ENCODE assay signal across 8 cellular contexts in the genomic region with DNA sequence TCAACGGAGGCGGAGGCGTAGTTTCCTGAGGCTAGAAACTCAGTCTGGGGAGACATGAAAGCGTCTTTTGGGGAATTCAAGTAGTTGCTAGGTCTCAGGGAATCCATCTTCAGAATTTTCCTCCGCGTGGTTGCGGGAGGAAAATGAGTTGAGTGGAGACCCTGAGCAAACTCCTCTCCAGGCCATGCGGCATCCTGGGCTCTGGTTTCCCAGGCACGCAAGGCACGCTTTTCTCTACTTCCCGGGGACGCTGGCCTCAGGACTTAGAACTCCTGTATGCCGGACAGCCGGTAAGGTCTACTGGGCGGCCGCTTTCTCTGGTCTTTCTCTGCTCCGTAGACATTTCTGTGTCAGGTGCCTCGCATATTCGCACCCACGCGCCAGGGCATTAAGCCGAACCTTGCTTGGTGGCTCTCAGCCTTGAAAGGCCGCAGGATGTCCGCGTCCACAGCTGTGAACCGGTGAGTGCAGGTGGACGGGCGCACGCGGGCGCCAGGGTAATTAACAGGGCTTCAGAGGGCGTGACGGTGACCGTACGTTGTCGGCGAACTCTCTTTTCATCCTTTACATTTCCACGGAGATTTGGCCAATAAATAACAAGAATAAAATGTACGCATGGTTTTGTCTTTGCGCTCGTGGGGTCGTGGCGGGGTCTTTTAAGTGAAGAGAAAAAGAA. TPM values are rescaled to one million over a fixed set of nuclear protein-coding genes. Genes with fewer than 3 reads are reported as not detected.
DNase-seq lines count a peak whose midpoint lies in the region; ATAC-seq, FAIRE-seq and TF ChIP-seq lines count a peak whose summit lies in the region.

No MANE protein-coding gene starts in this region.

- FAIRE-seq in H54 (lab: Jason Lieb, UNC) = no peak

- H2AFZ ChIP-seq in HCT116 (ENCODE audit: low read depth, low read length, poor library complexity, severe bottlenecking) = peak overlapping the region; percentile 19

- no peaks in the 10 kb centered on the region for H3K79me2 ChIP-seq in HCT116 (ENCODE audit: insufficient read depth, low read length)

- peak overlapping the region; percentile 79 for H3K4me3 Mint-ChIP-seq in activated B cell treated with CpG ODN at 0.5 μM for 24 hours

- no TSS peak for BruUV-seq in HCT116 (replicated peaks; lab: Mats Ljungman, UMichigan)

- H3K4me1 ChIP-seq in HCT116 (ENCODE audit: control insufficient read depth in 1 of 2, insufficient read depth in 2 of 2, low read length in 2 of 2) (peaks cover 22 to 42% of the 10 kb centered on the region in 2 experiments), skeletal muscle tissue (ENCODE audit: control insufficient read depth in 3 of 3, insufficient read depth in 3 of 3, low read length in 3 of 3) (peaks cover 6 to 13% (median 10%) of the 10 kb centered on the region in 3 donors)

- no peaks in the 10 kb centered on the region for H3K36me3 Mint-ChIP-seq in activated B cell treated with CpG ODN at 0.5 μM for 24 hours (ENCODE audit: low read depth)

- ATAC-seq in HCT116 (no peak), activated B cell treated with CpG ODN at 0.5 μM for 24 hours (ENCODE audit: low read depth) (peak; percentile 16), left ventricle myocardium superior (peak; percentile 21)

- H3K9me3 ChIP-seq in HCT116 (ENCODE audit: control insufficient read depth in 1 of 2, insufficient read depth in 1 of 2, low read depth in 1 of 2, low read length in 2 of 2) (no peaks in the 10 kb centered on the region), skeletal muscle tissue (ENCODE audit: control insufficient read depth in 3 of 3, low read length in 3 of 3) (no peaks in the 10 kb centered on the region)

- no peak for TF ChIP-seq CTCF in HCT116 (IDR thresholded peaks at IDR 0.05 in 2 of 3, conservative IDR thresholded peaks at IDR 0.05 in 1 of 3; ENCODE audit: borderline replicate concordance in 1 of 3, insufficient read depth in 1 of 3, low read depth in 2 of 3, low read length in 2 of 3)
- TF ChIP-seq CTCF in activated B cell treated with CpG ODN at 0.5 μM for 24 hours (IDR thresholded peaks at IDR 0.05) = no peak

- H3K27me3 ChIP-seq in HCT116 (ENCODE audit: insufficient read depth, low read length) (peaks cover 8% of the 10 kb centered on the region; the same call in 1 of the 2 replicates), skeletal muscle tissue (ENCODE audit: control insufficient read depth in 3 of 3, insufficient read depth in 3 of 3, low read length in 3 of 3) (peaks cover 0 to 5% (median 3%) of the 10 kb centered on the region in 3 donors)

- RAD21 ChIA-PET in HCT116 (lab: Charles Lee; ENCODE audit: low non-redundant PET in 1 of 2, low total read pairs in 2 of 2, uncharacterized antibody in 2 of 2, unreplicated experiment in 2 of 2) = no interaction called here

- H3K9me3 Mint-ChIP-seq in activated B cell treated with CpG ODN at 0.5 μM for 24 hours = no peaks in the 10 kb centered on the region

- H3K27ac ChIP-seq in HCT116 (ENCODE audit: low read depth, low read length) (no peak overlapping the region; the same call in 1 of the 2 replicates), skeletal muscle tissue (ENCODE audit: low read depth, low read length) (peak overlapping the region; percentile 81)

- no peak for DNase-seq in HCT116 (ENCODE audit: low read depth, low spot score)
- no peak for DNase-seq in activated B cell treated with CpG ODN at 0.5 μM for 24 hours
- peak; percentile 51 for DNase-seq in left ventricle myocardium superior
- DNase-seq in amygdala (lab: John Stamatoyannopoulos, UW) = no peak
- DNase-seq in NCI-H226 = no peak
- DNase-seq in H54 (ENCODE audit: insufficient read length, low spot score) = no peak
- DNase-seq in NAMALWA (ENCODE audit: low spot score) = no peak

- H3K9ac ChIP-seq in HCT116 (ENCODE audit: low read length) (peak overlapping the region; percentile 54; the same call in 1 of the 2 replicates), skeletal muscle tissue (ENCODE audit: low read depth in 1 of 3, low read length in 3 of 3) (peak overlapping the region; percentile 77 to 89 (median 87))

- no peak overlapping the region for H3K27ac Mint-ChIP-seq in activated B cell treated with CpG ODN at 0.5 μM for 24 hours

- intact Hi-C loops in HCT116 (cut with micrococcal nuclease) = no loop called here
- intact Hi-C loops in activated B cell treated with CpG ODN at 0.5 μM for 24 hours (cut with micrococcal nuclease) = no loop called here
- intact Hi-C loops in left ventricle myocardium superior (cut with micrococcal nuclease) = no loop called here

- peaks cover 44% of the 10 kb centered on the region for H3K27me3 Mint-ChIP-seq in activated B cell treated with CpG ODN at 0.5 μM for 24 hours

- H3K4me1 Mint-ChIP-seq in activated B cell treated with CpG ODN at 0.5 μM for 24 hours = peaks cover 17% of the 10 kb centered on the region

- H3K4me2 ChIP-seq in HCT116 (ENCODE audit: low read length) = peak overlapping the region; percentile 85

- TF ChIP-seq RAD21 in HCT116 (IDR thresholded peaks at IDR 0.05; ENCODE audit: low read depth) = no peak

- H3K36me3 ChIP-seq in HCT116 (ENCODE audit: control insufficient read depth in 1 of 2, insufficient read depth in 2 of 2, low read length in 2 of 2) (no peaks in the 10 kb centered on the region), skeletal muscle tissue (ENCODE audit: control insufficient read depth in 3 of 3, insufficient read depth in 3 of 3, low read length in 3 of 3) (no peaks in the 10 kb centered on the region)

- CTCF ChIA-PET in HCT116 (lab: Charles Lee) (no interaction called here), activated B cell treated with CpG ODN at 0.5 μM for 24 hours (lab: Charles Lee) (no interaction called here)

- H4K20me1 ChIP-seq in HCT116 (ENCODE audit: insufficient read depth) = no peaks in the 10 kb centered on the region

- TF ChIP-seq POLR2A in HCT116 (IDR thresholded peaks at IDR 0.05; ENCODE audit: borderline replicate concordance, extremely low read depth, insufficient read depth, insufficient read length) = no peak
- no peak for TF ChIP-seq POLR2A in H54 (IDR thresholded peaks at IDR 0.05; ENCODE audit: low read depth, low read length)

- no peaks in the 10 kb centered on the region for H3K9me2 ChIP-seq in HCT116 (ENCODE audit: insufficient read depth)

- POLR2A ChIA-PET in HCT116 (lab: Charles Lee) = no interaction called here
- POLR2A ChIA-PET in activated B cell treated with CpG ODN at 0.5 μM for 24 hours (lab: Charles Lee) = no interaction called here

- H3K4me3 ChIP-seq in HCT116 (replicated peaks in 1 of 2; ENCODE audit: low read depth in 1 of 2, low read length in 2 of 2) = peak overlapping the region; percentile 60 to 65
- H3K4me3 ChIP-seq in skeletal muscle tissue (ENCODE audit: low read length in 3 of 3) = peak overlapping the region; percentile 76 to 84 (median 80)

TF ChIP-seq in HCT116, 20 proteins besides CTCF, POLR2A, EP300 and RAD21:
- no peak for TF ChIP-seq SIN3A (IDR thresholded peaks at IDR 0.05; ENCODE audit: low read depth)
- TF ChIP-seq, protein P1, sequence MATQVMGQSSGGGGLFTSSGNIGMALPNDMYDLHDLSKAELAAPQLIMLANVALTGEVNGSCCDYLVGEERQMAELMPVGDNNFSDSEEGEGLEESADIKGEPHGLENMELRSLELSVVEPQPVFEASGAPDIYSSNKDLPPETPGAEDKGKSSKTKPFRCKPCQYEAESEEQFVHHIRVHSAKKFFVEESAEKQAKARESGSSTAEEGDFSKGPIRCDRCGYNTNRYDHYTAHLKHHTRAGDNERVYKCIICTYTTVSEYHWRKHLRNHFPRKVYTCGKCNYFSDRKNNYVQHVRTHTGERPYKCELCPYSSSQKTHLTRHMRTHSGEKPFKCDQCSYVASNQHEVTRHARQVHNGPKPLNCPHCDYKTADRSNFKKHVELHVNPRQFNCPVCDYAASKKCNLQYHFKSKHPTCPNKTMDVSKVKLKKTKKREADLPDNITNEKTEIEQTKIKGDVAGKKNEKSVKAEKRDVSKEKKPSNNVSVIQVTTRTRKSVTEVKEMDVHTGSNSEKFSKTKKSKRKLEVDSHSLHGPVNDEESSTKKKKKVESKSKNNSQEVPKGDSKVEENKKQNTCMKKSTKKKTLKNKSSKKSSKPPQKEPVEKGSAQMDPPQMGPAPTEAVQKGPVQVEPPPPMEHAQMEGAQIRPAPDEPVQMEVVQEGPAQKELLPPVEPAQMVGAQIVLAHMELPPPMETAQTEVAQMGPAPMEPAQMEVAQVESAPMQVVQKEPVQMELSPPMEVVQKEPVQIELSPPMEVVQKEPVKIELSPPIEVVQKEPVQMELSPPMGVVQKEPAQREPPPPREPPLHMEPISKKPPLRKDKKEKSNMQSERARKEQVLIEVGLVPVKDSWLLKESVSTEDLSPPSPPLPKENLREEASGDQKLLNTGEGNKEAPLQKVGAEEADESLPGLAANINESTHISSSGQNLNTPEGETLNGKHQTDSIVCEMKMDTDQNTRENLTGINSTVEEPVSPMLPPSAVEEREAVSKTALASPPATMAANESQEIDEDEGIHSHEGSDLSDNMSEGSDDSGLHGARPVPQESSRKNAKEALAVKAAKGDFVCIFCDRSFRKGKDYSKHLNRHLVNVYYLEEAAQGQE (IDR thresholded peaks at IDR 0.05; ENCODE audit: low read depth) = no peak
- no peak for TF ChIP-seq CBX3 (IDR thresholded peaks at IDR 0.05; ENCODE audit: low read depth)
- TF ChIP-seq, protein P2, sequence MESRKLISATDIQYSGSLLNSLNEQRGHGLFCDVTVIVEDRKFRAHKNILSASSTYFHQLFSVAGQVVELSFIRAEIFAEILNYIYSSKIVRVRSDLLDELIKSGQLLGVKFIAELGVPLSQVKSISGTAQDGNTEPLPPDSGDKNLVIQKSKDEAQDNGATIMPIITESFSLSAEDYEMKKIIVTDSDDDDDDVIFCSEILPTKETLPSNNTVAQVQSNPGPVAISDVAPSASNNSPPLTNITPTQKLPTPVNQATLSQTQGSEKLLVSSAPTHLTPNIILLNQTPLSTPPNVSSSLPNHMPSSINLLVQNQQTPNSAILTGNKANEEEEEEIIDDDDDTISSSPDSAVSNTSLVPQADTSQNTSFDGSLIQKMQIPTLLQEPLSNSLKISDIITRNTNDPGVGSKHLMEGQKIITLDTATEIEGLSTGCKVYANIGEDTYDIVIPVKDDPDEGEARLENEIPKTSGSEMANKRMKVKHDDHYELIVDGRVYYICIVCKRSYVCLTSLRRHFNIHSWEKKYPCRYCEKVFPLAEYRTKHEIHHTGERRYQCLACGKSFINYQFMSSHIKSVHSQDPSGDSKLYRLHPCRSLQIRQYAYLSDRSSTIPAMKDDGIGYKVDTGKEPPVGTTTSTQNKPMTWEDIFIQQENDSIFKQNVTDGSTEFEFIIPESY (IDR thresholded peaks at IDR 0.05; ENCODE audit: extremely low read depth, insufficient replicate concordance, low read length) = no peak
- no peak for TF ChIP-seq SP1 (IDR thresholded peaks at IDR 0.05; ENCODE audit: low read depth)
- TF ChIP-seq SRF (IDR thresholded peaks at IDR 0.05; ENCODE audit: low read depth) = no peak
- TF ChIP-seq EZH2phosphoT487 (IDR thresholded peaks at IDR 0.05; ENCODE audit: borderline replicate concordance) = no peak
- TF ChIP-seq ELF1 (IDR thresholded peaks at IDR 0.05; ENCODE audit: borderline replicate concordance, low read depth) = no peak
TF ChIP-seq in HCT116: peak in this region for 0.

RNA-seq across cellular contexts. Expression of a gene that starts 1.0 kb away (rescaled TPM):
- total RNA-seq in HCT116 (2021; ENCODE audit: unreplicated experiment) (2.0 TPM), activated B cell treated with CpG ODN at 0.5 μM for 24 hours (0.02 TPM in 2 replicates), left ventricle myocardium superior (114 TPM), skeletal muscle tissue (6.3 TPM)
- polyA plus RNA-seq in HCT116 (2012) = 0.85 and 1.2 TPM in 2 replicates

Comparison
In these comparisons a context has a peak if more than half of its experiments do, and no peak if none do; other contexts are left out.
1. RNA of a gene that starts 1.0 kb away (total RNA-seq): 114 TPM in left ventricle myocardium superior (single experiment); 6.3 TPM in skeletal muscle tissue (single experiment), 2.0 TPM in HCT116 (single experiment) and 0.02 TPM in activated B cell treated with CpG ODN at 0.5 μM for 24 hours; every median in the first group is over 10 times any median in the second.